17 cellular contexts compared by ENCODE assay signal in genomic region chr18:56992777-56993176, GRCh38.
DNase-seq lines count a peak whose midpoint lies in the region; ATAC-seq and TF ChIP-seq lines count a peak whose summit lies in the region.
"Had no signal": no experiment of that assay in that cellular context is flagged by ENCODE, and none has a peak within 500 bp of the region (broad histone marks: within the 10 kb centered on the region; RNA-seq: fewer than 3 reads in every experiment).

No MANE protein-coding gene starts in this region.

- no peak overlapping the region for H3K27ac Mint-ChIP-seq in activated T-cell treated with anti-CD3 and anti-CD28 coated beads, Interleukin-2, amount 50 U/mL, for 72 hours
- H3K27ac Mint-ChIP-seq: memory B cell, natural killer cell had no signal

- H3K4me3 Mint-ChIP-seq in activated T-cell treated with anti-CD3 and anti-CD28 coated beads, Interleukin-2, amount 50 U/mL, for 72 hours = peak overlapping the region in 1 of 2 donors; percentile 56
- H3K4me3 Mint-ChIP-seq: memory B cell, natural killer cell had no signal

- DNase-seq in activated T-cell treated with anti-CD3 and anti-CD28 coated beads, Interleukin-2, amount 50 U/mL, for 72 hours = no peak
- no peak for DNase-seq in activated T-cell treated with anti-CD3 and anti-CD28 coated beads for 4 hours
- DNase-seq in NCI-H146 treated with DMSO at 0.1 percent for 48 hours (lab: John Stamatoyannopoulos, UW; ENCODE audit: unreplicated experiment) = peak; percentile 25
- peak; percentile 20 for DNase-seq in astrocyte of the spinal cord (ENCODE audit: low read depth, low spot score)
- no peak for DNase-seq in stimulated activated naive CD8-positive, alpha-beta T cell treated with anti-CD3 and anti-CD28 coated beads, Interleukin-15, Interleukin-2, amounts not matched to agents 100 U/mL and 50 U/mL, for 24 hours
- DNase-seq in NCI-H1417 treated with DMSO at 0.1 percent for 48 hours (lab: John Stamatoyannopoulos, UW) = no peak
- DNase-seq: activated CD8-positive, alpha-beta memory T cell treated with anti-CD3 and anti-CD28 coated beads for 24 hours; activated gamma-delta T cell; aorta; foreskin melanocyte; HCEC 1CT; kidney glomerular epithelial cell; MV-4-11; natural killer cell; NCI-H2227 treated with DMSO at 0.1 percent for 48 hours had no signal

- H3K36me3 Mint-ChIP-seq in activated T-cell treated with anti-CD3 and anti-CD28 coated beads, Interleukin-2, amount 50 U/mL, for 72 hours (ENCODE audit: insufficient read depth in 2 of 2) = no peaks in the 10 kb centered on the region
- H3K36me3 Mint-ChIP-seq: natural killer cell had no signal

- in situ Hi-C loops in astrocyte of the spinal cord (cut with HindIII; ENCODE audit: low sequenced_read_pairs) = no loop called here

- no peaks in the 10 kb centered on the region for H3K27me3 Mint-ChIP-seq in activated T-cell treated with anti-CD3 and anti-CD28 coated beads, Interleukin-2, amount 50 U/mL, for 72 hours (ENCODE audit: low read depth)
- H3K27me3 Mint-ChIP-seq: memory B cell had no signal

- peaks cover 16% of the 10 kb centered on the region for H3K4me1 Mint-ChIP-seq in activated T-cell treated with anti-CD3 and anti-CD28 coated beads, Interleukin-2, amount 50 U/mL, for 72 hours (ENCODE audit: low read depth)
- H3K4me1 Mint-ChIP-seq: memory B cell, natural killer cell had no signal

- H3K9me3 Mint-ChIP-seq in activated T-cell treated with anti-CD3 and anti-CD28 coated beads, Interleukin-2, amount 50 U/mL, for 72 hours = no peaks in the 10 kb centered on the region

- TF ChIP-seq CTCF in astrocyte of the spinal cord (IDR thresholded peaks at IDR 0.05; ENCODE audit: low read depth, low read length) = no peak

- H3K4me3 ChIP-seq in astrocyte of the spinal cord (ENCODE audit: low read depth, low read length) = no peak overlapping the region

- ATAC-seq in activated T-cell treated with anti-CD3 and anti-CD28 coated beads, Interleukin-2, amount 50 U/mL, for 72 hours (replicated peaks in 1 of 2) = peak; percentile 99
- peak; percentile 80 for ATAC-seq in stimulated activated naive CD8-positive, alpha-beta T cell treated with anti-CD3 and anti-CD28 coated beads, Interleukin-15, Interleukin-2, amounts not matched to agents 100 U/mL and 50 U/mL, for 24 hours
- ATAC-seq in HG03354 (IDR thresholded peaks at IDR 0.05; ENCODE audit: poor library complexity, severe bottlenecking, unreplicated experiment) = no peak
- ATAC-seq: natural killer cell had no signal

Comparison
In these comparisons a context has a peak if more than half of its experiments do, and no peak if none do; other contexts are left out.
1. DNase-seq: peak in NCI-H146 treated with DMSO at 0.1 percent for 48 hours (single experiment) and astrocyte of the spinal cord (single experiment); none in activated T-cell treated with anti-CD3 and anti-CD28 coated beads, Interleukin-2, amount 50 U/mL, for 72 hours (0 of 2), activated T-cell treated with anti-CD3 and anti-CD28 coated beads for 4 hours (single experiment), stimulated activated naive CD8-positive, alpha-beta T cell treated with anti-CD3 and anti-CD28 coated beads, Interleukin-15, Interleukin-2, amounts not matched to agents 100 U/mL and 50 U/mL, for 24 hours (single experiment) and NCI-H1417 treated with DMSO at 0.1 percent for 48 hours (single experiment).